8 cellular contexts compared by ENCODE assay signal in genomic region chr1:96596226-96596625, GRCh38.
DNase-seq lines count a peak whose midpoint lies in the region; ATAC-seq and TF ChIP-seq lines count a peak whose summit lies in the region.

No MANE protein-coding gene starts in this region.

- peaks cover 4 to 5% of the 10 kb centered on the region in 2 donors for H3K9me3 Mint-ChIP-seq in natural killer cell

- no peaks in the 10 kb centered on the region for H3K36me3 Mint-ChIP-seq in natural killer cell

- H3K27me3 Mint-ChIP-seq in natural killer cell (ENCODE audit: low read depth in 2 of 2) = no peaks in the 10 kb centered on the region

- H3K27me3 ChIP-seq in iPS DF 6.9 (ENCODE audit: control insufficient read depth, insufficient read depth, low read length) = no peaks in the 10 kb centered on the region
- no peaks in the 10 kb centered on the region for H3K27me3 ChIP-seq in ascending aorta

- WGBS in iPS DF 6.9 (ENCODE audit: insufficient coverage, insufficient read length) = no CpG with 5 or more reads among the region's 4 CpGs

- TF ChIP-seq CTCF in VCaP (conservative IDR thresholded peaks at IDR 0.05) (peak; percentile 64), natural killer cell (IDR thresholded peaks at IDR 0.05) (no peak), ascending aorta (IDR thresholded peaks at IDR 0.05) (no peak)

- peaks cover 1% of the 10 kb centered on the region; the same call in 1 of the 2 replicates for H3K4me1 ChIP-seq in iPS DF 6.9 (ENCODE audit: control insufficient read depth, insufficient read depth, low read length)
- no peaks in the 10 kb centered on the region for H3K4me1 ChIP-seq in ascending aorta

- H3K27ac ChIP-seq in VCaP (no peak overlapping the region), iPS DF 6.9 (ENCODE audit: low read length) (no peak overlapping the region), ascending aorta (no peak overlapping the region)

- no peaks in the 10 kb centered on the region for H3K4me1 Mint-ChIP-seq in natural killer cell

- no peaks in the 10 kb centered on the region for H3K36me3 ChIP-seq in iPS DF 6.9 (ENCODE audit: control insufficient read depth, insufficient read depth, low read length)
- no peaks in the 10 kb centered on the region for H3K36me3 ChIP-seq in ascending aorta

- H3K9me3 ChIP-seq in iPS DF 6.9 (ENCODE audit: control insufficient read depth, insufficient read depth, low read length) (no peaks in the 10 kb centered on the region), ascending aorta (no peaks in the 10 kb centered on the region)

- peak; percentile 83 for ATAC-seq in GM21390 (IDR thresholded peaks at IDR 0.05; ENCODE audit: unreplicated experiment)
- ATAC-seq in natural killer cell = no peak
- no peak for ATAC-seq in HG02840 (IDR thresholded peaks at IDR 0.05; ENCODE audit: low FRiP score, unreplicated experiment)

- H3K4me3 Mint-ChIP-seq in natural killer cell = no peak overlapping the region

- no peak overlapping the region for H3K4me3 ChIP-seq in iPS DF 6.9 (ENCODE audit: low read length)
- no peak overlapping the region for H3K4me3 ChIP-seq in ascending aorta

- H3K27ac Mint-ChIP-seq in natural killer cell = no peak overlapping the region

- intact Hi-C loops in natural killer cell (cut with micrococcal nuclease) (no loop called here), ascending aorta (cut with DNase I) (no loop called here)

- DNase-seq in GM03348 (ENCODE audit: low spot score) (peak; percentile 16), HT1080 (ENCODE audit: low read depth) (peak; percentile 44), iPS DF 6.9 (ENCODE audit: low read depth, low spot score) (peak; percentile 74), natural killer cell (no peak), ascending aorta (ENCODE audit: low spot score in 2 of 2) (no peak)

Comparison
In these comparisons a context has a peak if more than half of its experiments do, and no peak if none do; other contexts are left out.
1. DNase-seq: peak in GM03348 (single experiment), HT1080 (single experiment) and iPS DF 6.9 (single experiment); none in natural killer cell (single experiment) and ascending aorta (0 of 2).